Comparison of ENCODE assay signal across 8 cellular contexts in the genomic region with DNA sequence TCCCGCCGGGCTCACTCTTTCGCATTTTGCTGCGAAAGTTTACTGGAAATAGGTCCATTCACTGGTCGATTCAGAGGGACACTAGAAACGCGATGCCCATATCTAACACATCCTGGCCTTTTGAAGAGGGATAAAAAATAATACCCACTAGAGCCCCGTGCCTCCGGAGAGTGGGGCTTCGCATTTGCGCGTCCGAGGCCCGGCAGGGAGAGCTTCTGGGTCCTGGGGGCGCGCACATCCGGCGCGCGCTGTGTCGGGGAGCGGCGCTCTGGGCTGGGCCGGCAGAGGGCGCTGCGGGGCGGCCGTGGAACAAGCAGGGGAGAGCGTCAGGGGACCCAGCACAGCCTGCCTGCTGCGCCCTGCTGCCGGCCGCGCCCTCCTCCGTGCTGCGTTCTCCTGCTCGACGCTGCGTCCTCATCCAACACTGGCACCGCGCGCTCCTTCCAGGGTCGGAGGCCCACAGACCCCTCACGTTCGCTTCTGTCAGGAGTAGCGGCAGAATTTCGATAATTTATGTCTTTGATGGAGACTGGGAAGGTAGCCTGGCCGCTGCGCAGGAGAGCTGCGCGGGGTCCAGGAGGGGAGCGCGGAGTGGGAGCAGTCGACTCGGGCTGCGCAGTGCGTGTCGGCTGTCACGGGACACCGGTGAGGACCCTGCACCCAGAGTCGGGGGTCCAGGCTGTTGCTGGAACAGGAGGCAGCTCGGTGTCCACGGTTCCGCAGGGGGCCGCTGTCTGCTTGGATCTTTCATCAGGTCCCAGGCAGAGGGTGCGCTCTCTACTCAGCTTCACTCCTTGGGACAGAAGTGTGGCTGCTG. TPM values are rescaled to one million over a fixed set of nuclear protein-coding genes. Genes with fewer than 3 reads are reported as not detected.
A peak's percentile ranks its signal among the peaks of the same experiment; 100 is the strongest.
DNase-seq lines count a peak whose midpoint lies in the region; ATAC-seq, FAIRE-seq and TF ChIP-seq lines count a peak whose summit lies in the region.

No MANE protein-coding gene starts in this region.

- peaks cover 40% of the 10 kb centered on the region for H3K27me3 Mint-ChIP-seq in Caco-2 (ENCODE audit: insufficient read depth, unreplicated experiment)
- H3K27me3 Mint-ChIP-seq in activated naive CD4-positive, alpha-beta T cell treated with anti-CD3 and anti-CD28 coated beads for 36 hours (ENCODE audit: low read depth): peaks cover 12% of the 10 kb centered on the region

- in situ Hi-C loops in SK-MEL-5 (cut with HindIII; ENCODE audit: low pct_unique_long_range_greater_than_20kb, low sequenced_read_pairs): no loop called here

- CTCF ChIA-PET in Caco-2 (lab: Charles Lee): interaction anchor here (0.6 to 1.7 kb wide), 10 partner anchors 10 to 911 kb away, joined by 3 to 14 read pairs (median 4); no protein-coding TSS in a partner anchor
- CTCF ChIA-PET in activated naive CD4-positive, alpha-beta T cell treated with anti-CD3 and anti-CD28 coated beads for 36 hours (lab: Charles Lee): interaction anchor here (0.6 to 2.3 kb wide), 33 partner anchors 8 to 1186 kb away, joined by 3 to 14 read pairs (median 3); no protein-coding TSS in a partner anchor

- H3K36me3 ChIP-seq in Caco-2 (ENCODE audit: control insufficient read depth, insufficient read depth, low read length) (no peaks in the 10 kb centered on the region), neutrophil (no peaks in the 10 kb centered on the region)

- no peak overlapping the region for H3K27ac Mint-ChIP-seq in Caco-2 (ENCODE audit: unreplicated experiment)
- no peak overlapping the region for H3K27ac Mint-ChIP-seq in activated naive CD4-positive, alpha-beta T cell treated with anti-CD3 and anti-CD28 coated beads for 36 hours

- H3K9me3 ChIP-seq in Caco-2 (no peaks in the 10 kb centered on the region), neutrophil (no peaks in the 10 kb centered on the region)

- no peaks in the 10 kb centered on the region for H3K36me3 Mint-ChIP-seq in Caco-2 (ENCODE audit: insufficient read depth, unreplicated experiment)
- H3K36me3 Mint-ChIP-seq in activated naive CD4-positive, alpha-beta T cell treated with anti-CD3 and anti-CD28 coated beads for 36 hours (ENCODE audit: low read depth): no peaks in the 10 kb centered on the region

- H3K4me1 Mint-ChIP-seq in Caco-2 (ENCODE audit: low read depth, unreplicated experiment): no peaks in the 10 kb centered on the region
- peaks cover 5% of the 10 kb centered on the region for H3K4me1 Mint-ChIP-seq in activated naive CD4-positive, alpha-beta T cell treated with anti-CD3 and anti-CD28 coated beads for 36 hours (ENCODE audit: low read depth)

- H3K27me3 ChIP-seq in Caco-2 (replicated peaks; ENCODE audit: control insufficient read depth, insufficient read depth, low read length) (0 out of 2 replicates have a peak, but pooled peaks cover 1% of the 10 kb centered on the region), neutrophil (peaks cover 61% of the 10 kb centered on the region)

- DNase-seq in Caco-2: peak; percentile 79 to 91
- peak; percentile 86 for DNase-seq in HK-2 (ENCODE audit: unreplicated experiment)
- peak; percentile 58 for DNase-seq in SK-MEL-5 (ENCODE audit: low read depth, low spot score)
- DNase-seq in activated naive CD4-positive, alpha-beta T cell treated with anti-CD3 and anti-CD28 coated beads for 36 hours: peak; percentile 87
- DNase-seq in frontal cortex (ENCODE audit: low spot score in 2 of 2): peak; percentile 84 to 93
- DNase-seq in stromal cell of bone marrow (ENCODE audit: low read depth): peak; percentile 58

- H3K4me1 ChIP-seq in Caco-2 (no peaks in the 10 kb centered on the region), neutrophil (ENCODE audit: control insufficient read depth in 1 of 2, insufficient read depth in 1 of 2, low read depth in 1 of 2, low read length in 1 of 2) (peaks cover 14 to 15% of the 10 kb centered on the region in 2 experiments)

- intact Hi-C loops in Caco-2 (cut with micrococcal nuclease; ENCODE audit: unreplicated experiment): loop anchor here (1.0 kb wide), 2 partner anchors 95 to 340 kb away; no protein-coding TSS in a partner anchor
- intact Hi-C loops in activated naive CD4-positive, alpha-beta T cell treated with anti-CD3 and anti-CD28 coated beads for 36 hours (cut with micrococcal nuclease): loop anchor here (1.0 to 5.0 kb wide), 4 partner anchors 340 to 1167 kb away; no protein-coding TSS in a partner anchor

- H3K4me3 ChIP-seq in Caco-2 (ENCODE audit: low read depth, low read length): peak overlapping the region; percentile 42
- H3K4me3 ChIP-seq in neutrophil (ENCODE audit: low read depth in 1 of 2, low read length in 1 of 2): peak overlapping the region; percentile 54 to 61

- no peak overlapping the region for H3K27ac ChIP-seq in neutrophil

- peak; percentile 98 for ATAC-seq in GM19467 (IDR thresholded peaks at IDR 0.05; ENCODE audit: unreplicated experiment)

- BruUV-seq in Caco-2 (replicated peaks; lab: Mats Ljungman, UMichigan): no TSS peak

- no peaks in the 10 kb centered on the region for H3K9me3 Mint-ChIP-seq in Caco-2 (ENCODE audit: unreplicated experiment)
- no peaks in the 10 kb centered on the region for H3K9me3 Mint-ChIP-seq in activated naive CD4-positive, alpha-beta T cell treated with anti-CD3 and anti-CD28 coated beads for 36 hours

- POLR2A ChIA-PET in Caco-2 (lab: Charles Lee): no interaction called here

- TF ChIP-seq CTCF in Caco-2 (IDR thresholded peaks at IDR 0.05; ENCODE audit: insufficient read depth in 1 of 2, low read depth in 1 of 2, low read length in 1 of 2, severe bottlenecking in 1 of 2, unreplicated experiment in 1 of 2): peak; percentile 83 to 99
- peak; percentile 68 for TF ChIP-seq CTCF in neutrophil (IDR thresholded peaks at IDR 0.05)

- no peak for FAIRE-seq in frontal cortex (lab: Jason Lieb, UNC)

- peak overlapping the region; percentile 76 for H3K4me3 Mint-ChIP-seq in Caco-2 (ENCODE audit: unreplicated experiment)
- H3K4me3 Mint-ChIP-seq in activated naive CD4-positive, alpha-beta T cell treated with anti-CD3 and anti-CD28 coated beads for 36 hours: peak overlapping the region; percentile 77

RNA-seq across cellular contexts. Expression of a gene that starts 41.5 kb away (rescaled TPM):
- total RNA-seq in Caco-2 (2022) (25.3 and 30.3 TPM in 2 replicates), frontal cortex (59.9 TPM)
- 25.4 and 32.9 TPM in 2 replicates for total RNA-seq in SK-MEL-5 (2014; rRNA removed; shearing (Covaris generic))
- polyA plus RNA-seq in SK-MEL-5 (2015; cell fraction: cytosol; rRNA removed): 11.0 and 20.2 TPM in 2 replicates
- polyA plus RNA-seq in SK-MEL-5 (2015; cell fraction: nucleus; rRNA removed): 16.4 and 16.7 TPM in 2 replicates
- total RNA-seq in activated naive CD4-positive, alpha-beta T cell treated with anti-CD3 and anti-CD28 coated beads for 36 hours: 10 to 100 TPM; 17.8 to 17.9 TPM
